Comparison of ENCODE assay signal across 8 cellular contexts in the genomic region with DNA sequence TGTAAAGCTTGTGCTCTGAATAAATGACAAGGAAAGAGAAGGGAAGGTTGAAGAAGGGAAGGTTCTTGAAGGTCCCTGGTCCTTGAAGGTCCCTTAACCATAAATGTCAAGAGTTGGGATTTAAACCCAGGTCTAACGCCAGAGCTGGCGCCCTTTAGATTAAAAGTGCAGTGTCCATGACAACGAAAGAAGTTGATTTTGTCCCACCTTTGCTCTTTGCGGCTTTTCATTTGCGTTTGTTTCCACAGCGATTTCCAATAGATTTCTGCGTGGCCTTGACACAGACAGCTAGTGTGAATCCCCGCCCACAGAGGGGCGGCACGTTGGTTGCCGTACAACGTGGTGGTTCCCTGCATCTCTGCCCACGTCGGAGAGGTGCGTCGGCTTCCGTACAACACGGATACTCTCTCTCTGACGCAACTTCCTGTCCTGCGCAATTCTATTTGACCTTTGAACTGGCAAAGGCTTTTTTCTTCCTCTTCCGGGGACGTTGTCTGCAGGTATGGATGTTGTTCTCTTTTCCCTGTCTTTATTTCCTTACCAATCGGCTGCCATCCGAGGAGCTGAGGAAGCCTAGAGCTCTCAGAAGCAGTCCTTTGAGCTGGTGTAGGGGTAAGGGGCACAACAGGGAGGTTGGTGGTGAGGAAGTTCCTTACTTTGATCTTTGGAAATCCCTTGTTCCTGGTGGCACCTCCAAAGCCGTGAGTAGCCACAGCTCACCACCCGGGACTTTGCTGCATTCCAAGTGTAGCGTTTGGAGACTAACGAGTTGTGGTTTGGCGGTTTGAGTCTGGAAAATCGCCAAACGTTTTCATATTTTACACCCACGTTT. TPM values are rescaled to one million over a fixed set of nuclear protein-coding genes. Genes with fewer than 3 reads are reported as not detected.
DNase-seq lines count a peak whose midpoint lies in the region; ATAC-seq and TF ChIP-seq lines count a peak whose summit lies in the region.

A gene (plus strand): TSS at position 476 of the 832 bp plus-strand sequence. CDS start 1,384 bp downstream, outside the sequence.

- H3K9me3 ChIP-seq in WERI-Rb-1 (ENCODE audit: severe bottlenecking) (peaks cover 6% of the 10 kb centered on the region), mammary epithelial cell (replicated peaks; ENCODE audit: insufficient read depth, low read length) (no peaks in the 10 kb centered on the region), iPS-20b (ENCODE audit: insufficient read depth, low read depth, low read length) (peaks cover 3% of the 10 kb centered on the region; the same call in 1 of the 2 replicates)

- peaks cover 49% of the 10 kb centered on the region for H3K36me3 ChIP-seq in WERI-Rb-1
- H3K36me3 ChIP-seq in mammary epithelial cell (ENCODE audit: insufficient read depth, low read length): peaks cover 29% of the 10 kb centered on the region
- peaks cover 44% of the 10 kb centered on the region for H3K36me3 ChIP-seq in iPS-20b (ENCODE audit: insufficient read depth, low read depth, low read length)

- TSS peak; percentile 59 for BruUV-seq in mammary epithelial cell (replicated peaks; lab: Mats Ljungman, UMichigan)

- H3K27ac ChIP-seq in WERI-Rb-1 (peak within 1 kb of the TSS; percentile 84), mammary epithelial cell (ENCODE audit: insufficient read depth, low read depth, low read length) (peak within 1 kb of the TSS; percentile 89), iPS-20b (ENCODE audit: low read length) (peak within 1 kb of the TSS; percentile 84), skin epidermis (peak within 1 kb of the TSS in 20 of 21 experiments; percentile 54 to 91 (median 84))

- dilution Hi-C loops in mammary epithelial cell (cut with HindIII; ENCODE audit: low sequenced_read_pairs): no loop called here

- 1% methylated on average over 25 of the region's 32 CpGs for WGBS in mammary epithelial cell (ENCODE audit: low coverage, missing lambda C conversion rate)

- H4K20me1 ChIP-seq in mammary epithelial cell (ENCODE audit: insufficient read depth, low read length): peaks cover 2% of the 10 kb centered on the region

- H3K4me1 ChIP-seq in mammary epithelial cell (ENCODE audit: insufficient read depth, low read length): peaks cover 28% of the 10 kb centered on the region
- peaks cover 9% of the 10 kb centered on the region; the same call in 1 of the 2 replicates for H3K4me1 ChIP-seq in iPS-20b (ENCODE audit: insufficient read depth, low read length)

- peak within 1 kb of the TSS; percentile 96 for H2AFZ ChIP-seq in mammary epithelial cell (ENCODE audit: low read depth, low read length)

- H3K27me3 ChIP-seq in WERI-Rb-1 (ENCODE audit: insufficient read depth, low read depth, severe bottlenecking) (no peaks in the 10 kb centered on the region), mammary epithelial cell (ENCODE audit: insufficient read depth, low read length) (no peaks in the 10 kb centered on the region), iPS-20b (ENCODE audit: insufficient read depth, low read length) (no peaks in the 10 kb centered on the region)

- DNase-seq in ACHN: peak; percentile 97
- peak; percentile 95 for DNase-seq in NCI-H2227 (lab: John Stamatoyannopoulos, UW; ENCODE audit: unreplicated experiment)
- DNase-seq in WERI-Rb-1: peak; percentile 98
- DNase-seq in mammary epithelial cell: peak; percentile 96

- intact Hi-C loops in mammary epithelial cell (cut with micrococcal nuclease): loop anchor here (2.0 kb wide), 1 partner anchor 30 kb away; a partner anchor contains a TSS

- no peak for TF ChIP-seq CTCF in WERI-Rb-1 (IDR thresholded peaks at IDR 0.05; ENCODE audit: low read depth, low read length)
- no peak for TF ChIP-seq CTCF in mammary epithelial cell (conservative IDR thresholded peaks at IDR 0.05 in 1 of 2, IDR thresholded peaks at IDR 0.05 in 1 of 2; ENCODE audit: extremely low read depth in 1 of 2, insufficient read depth in 1 of 2, low read depth in 1 of 2, low read length in 2 of 2)

- H3K4me2 ChIP-seq in mammary epithelial cell (ENCODE audit: insufficient read depth, low read depth, low read length): peak within 1 kb of the TSS; percentile 91

- H3K4me3 ChIP-seq in WERI-Rb-1 (ENCODE audit: low read depth, low read length): peak within 1 kb of the TSS; percentile 98
- H3K4me3 ChIP-seq in mammary epithelial cell (replicated peaks in 1 of 3; ENCODE audit: insufficient read depth in 1 of 3, low read depth in 2 of 3, low read length in 3 of 3): peak within 1 kb of the TSS; percentile 71 to 90 (median 85)
- peak within 1 kb of the TSS; percentile 94 for H3K4me3 ChIP-seq in iPS-20b (ENCODE audit: low read length)
- peak within 1 kb of the TSS; percentile 52 to 91 (median 72) for H3K4me3 ChIP-seq in skin epidermis

- ATAC-seq in GM18873 (IDR thresholded peaks at IDR 0.05; ENCODE audit: low FRiP score, unreplicated experiment) (peak; percentile 100), HG03139 (IDR thresholded peaks at IDR 0.05; ENCODE audit: unreplicated experiment) (peak; percentile 100)

- H3K9ac ChIP-seq in mammary epithelial cell (ENCODE audit: insufficient read depth, low read length) (peak within 1 kb of the TSS; percentile 96), iPS-20b (ENCODE audit: low read depth, low read length) (peak within 1 kb of the TSS; percentile 99)

- H3K79me2 ChIP-seq in mammary epithelial cell (ENCODE audit: insufficient read depth, low read length): peaks cover 50% of the 10 kb centered on the region

- in situ Hi-C loops in ACHN (cut with HindIII; ENCODE audit: low pct_ligation_motif_present, low pct_unique_long_range_greater_than_20kb, low sequenced_read_pairs): no loop called here
- in situ Hi-C loops in mammary epithelial cell (cut with MboI; ENCODE audit: low sequenced_read_pairs in 2 of 2): no loop called here

- CTCF ChIA-PET in mammary epithelial cell (lab: Charles Lee; ENCODE audit: low non-redundant PET): no interaction called here

RNA-seq across cellular contexts. Expression of the gene that starts here (rescaled TPM):
- total RNA-seq in mammary epithelial cell: 100 to 1,000 TPM; 400 to 945 TPM
- polyA plus RNA-seq in mammary epithelial cell: 1,818 TPM
- 201 TPM for polyA minus RNA-seq in mammary epithelial cell

Comparison
In these comparisons a context has a peak if more than half of its experiments do, and no peak if none do; other contexts are left out.
1. Peak in every context shown above with its lines: DNase-seq, ATAC-seq, H3K4me3 ChIP-seq and H3K27ac ChIP-seq.